14 cellular contexts compared by ENCODE assay signal in genomic region chr14:24427537-24428508, GRCh38. TPM values are rescaled to one million over a fixed set of nuclear protein-coding genes. Genes with fewer than 3 reads are reported as not detected.
DNase-seq lines count a peak whose midpoint lies in the region; ATAC-seq, FAIRE-seq and TF ChIP-seq lines count a peak whose summit lies in the region.
"Had no signal": no experiment of that assay in that cellular context is flagged by ENCODE, and none has a peak within 500 bp of the region (broad histone marks: within the 10 kb centered on the region; RNA-seq: fewer than 3 reads in every experiment).

No MANE protein-coding gene starts in this region.

- H3K27ac ChIP-seq in kidney (ENCODE audit: low read depth in 2 of 2, low read length in 2 of 2), result no peak overlapping the region

- TF ChIP-seq CTCF in progenitor cell of endocrine pancreas (IDR thresholded peaks at IDR 0.05; ENCODE audit: unreplicated experiment) (no peak), kidney (IDR thresholded peaks at IDR 0.05; ENCODE audit: borderline replicate concordance, extremely low read depth, insufficient read depth) (no peak)

- no peak for FAIRE-seq in kidney (lab: Jason Lieb, UNC)

- H3K36me3 Mint-ChIP-seq in T-helper 2 cell treated with Interferon-gamma antibody and Interleukin-4, amounts not matched to agents 5 μg/mL and 100 μg/mL, for 36 hours (ENCODE audit: low read depth), result peaks cover 14% of the 10 kb centered on the region
- peaks cover 3% of the 10 kb centered on the region for H3K36me3 Mint-ChIP-seq in T-helper 17 cell (ENCODE audit: low read depth)
- peaks cover 2% of the 10 kb centered on the region for H3K36me3 Mint-ChIP-seq in progenitor cell of endocrine pancreas (ENCODE audit: insufficient read depth)

- H3K4me3 ChIP-seq in kidney (ENCODE audit: low read length in 2 of 2), result no peak overlapping the region
- H3K4me3 ChIP-seq: skin epidermis, thyroid gland had no signal

- intact Hi-C loops in kidney (cut with DNase I), result loop anchor here (10.0 kb wide), 1 partner anchor 53 kb away; no protein-coding TSS in a partner anchor

- DNase-seq in T-helper 2 cell treated with Interferon-gamma antibody and Interleukin-4, amounts not matched to agents 5 μg/mL and 100 μg/mL, for 36 hours (ENCODE audit: low spot score), result no peak
- DNase-seq in T-helper 2 cell (no peak), T-helper 17 cell (no peak), islet precursor cell (peak; percentile 31), progenitor cell of endocrine pancreas (ENCODE audit: low spot score, unreplicated experiment) (no peak), kidney (no peak), RPMI8226 (no peak)
- DNase-seq: 8988T; activated T-cell treated with anti-CD3 and anti-CD28 coated beads, Interleukin-2, amount 50 U/mL, for 24 hours; NCI-H1105 treated with DMSO at 0.1 percent for 48 hours; NCI-H524; thyroid gland had no signal

- H3K9me3 ChIP-seq in T-helper 17 cell (ENCODE audit: control insufficient read depth, low read length, poor library complexity, severe bottlenecking) (no peaks in the 10 kb centered on the region), kidney (ENCODE audit: control insufficient read depth in 1 of 2, low read length in 2 of 2) (no peaks in the 10 kb centered on the region)
- H3K9me3 ChIP-seq: thyroid gland had no signal

- peak overlapping the region; percentile 82 for H3K27ac Mint-ChIP-seq in T-helper 2 cell treated with Interferon-gamma antibody and Interleukin-4, amounts not matched to agents 5 μg/mL and 100 μg/mL, for 36 hours
- H3K27ac Mint-ChIP-seq in T-helper 17 cell, result peak overlapping the region; percentile 92
- H3K27ac Mint-ChIP-seq in progenitor cell of endocrine pancreas, result peak overlapping the region; percentile 73

- peaks cover 15 to 30% of the 10 kb centered on the region in 2 donors for H3K4me1 ChIP-seq in kidney (ENCODE audit: control insufficient read depth in 1 of 2, insufficient read depth in 1 of 2, low read depth in 1 of 2, low read length in 2 of 2)

- peak overlapping the region; percentile 34 for H3K4me3 Mint-ChIP-seq in T-helper 2 cell treated with Interferon-gamma antibody and Interleukin-4, amounts not matched to agents 5 μg/mL and 100 μg/mL, for 36 hours
- H3K4me3 Mint-ChIP-seq in T-helper 17 cell, result peak overlapping the region; percentile 50
- H3K4me3 Mint-ChIP-seq in progenitor cell of endocrine pancreas (ENCODE audit: low read depth), result peak overlapping the region; percentile 46
- H3K4me3 Mint-ChIP-seq: activated T-cell treated with anti-CD3 and anti-CD28 coated beads, Interleukin-2, amount 50 U/mL, for 24 hours had no signal

- H3K9me3 Mint-ChIP-seq in T-helper 2 cell treated with Interferon-gamma antibody and Interleukin-4, amounts not matched to agents 5 μg/mL and 100 μg/mL, for 36 hours, result no peaks in the 10 kb centered on the region
- H3K9me3 Mint-ChIP-seq in progenitor cell of endocrine pancreas (ENCODE audit: low read depth), result no peaks in the 10 kb centered on the region
- H3K9me3 Mint-ChIP-seq: activated T-cell treated with anti-CD3 and anti-CD28 coated beads, Interleukin-2, amount 50 U/mL, for 24 hours had no signal

- no peaks in the 10 kb centered on the region for H3K27me3 Mint-ChIP-seq in T-helper 2 cell treated with Interferon-gamma antibody and Interleukin-4, amounts not matched to agents 5 μg/mL and 100 μg/mL, for 36 hours (ENCODE audit: low read depth)
- H3K27me3 Mint-ChIP-seq in T-helper 17 cell (no peaks in the 10 kb centered on the region), progenitor cell of endocrine pancreas (no peaks in the 10 kb centered on the region)
- H3K27me3 Mint-ChIP-seq: activated T-cell treated with anti-CD3 and anti-CD28 coated beads, Interleukin-2, amount 50 U/mL, for 24 hours had no signal

- H3K36me3 ChIP-seq in kidney (ENCODE audit: control insufficient read depth in 1 of 2, insufficient read depth in 2 of 2, low read length in 2 of 2), result peaks cover 5% of the 10 kb centered on the region in 2 donors

- H3K4me1 Mint-ChIP-seq in T-helper 2 cell treated with Interferon-gamma antibody and Interleukin-4, amounts not matched to agents 5 μg/mL and 100 μg/mL, for 36 hours (ENCODE audit: low read depth), result peaks cover 40% of the 10 kb centered on the region
- H3K4me1 Mint-ChIP-seq in T-helper 17 cell (peaks cover 41% of the 10 kb centered on the region), progenitor cell of endocrine pancreas (ENCODE audit: low read depth) (peaks cover 19% of the 10 kb centered on the region)

- no peak for ATAC-seq in T-helper 17 cell
- ATAC-seq in HG03025 (IDR thresholded peaks at IDR 0.05; ENCODE audit: low FRiP score, unreplicated experiment), result no peak

- no peak overlapping the region for H3K9ac ChIP-seq in kidney (ENCODE audit: low read length in 2 of 2)

RNA-seq across cellular contexts. Expression of gene CBLN3, which starts 1.6 kb away (rescaled TPM):
- total RNA-seq in T-helper 17 cell (1 to 10 TPM; 4.2 to 6.0 TPM), progenitor cell of endocrine pancreas (1.5 and 1.9 TPM in 2 replicates), kidney (1.3 TPM)
- polyA plus RNA-seq in kidney (ENCODE audit: insufficient read depth, low read depth, low replicate concordance), result 2.6 TPM

RNA-seq across cellular contexts. Expression of gene KHNYN, which starts 1.9 kb away (rescaled TPM):
- total RNA-seq in T-helper 17 cell (100 to 1,000 TPM; 118 to 128 TPM), progenitor cell of endocrine pancreas (74.3 and 77.4 TPM in 2 replicates), kidney (53.9 TPM)
- 9.7 TPM for polyA plus RNA-seq in kidney (ENCODE audit: insufficient read depth, low read depth, low replicate concordance)

RNA-seq across cellular contexts. Expression of gene SDR39U1, which starts 14.8 kb away (rescaled TPM):
- total RNA-seq in T-helper 17 cell, result 10 to 100 TPM; 64.3 to 82.6 TPM
- 68.1 and 68.2 TPM in 2 replicates for total RNA-seq in progenitor cell of endocrine pancreas
- total RNA-seq in kidney, result 62.3 TPM
- polyA plus RNA-seq in kidney (ENCODE audit: insufficient read depth, low read depth, low replicate concordance), result 97.8 TPM

RNA-seq across cellular contexts. Expression of gene NYNRIN, which starts 29.0 kb away (rescaled TPM):
- total RNA-seq in T-helper 17 cell, result under 1 TPM in 1 of 2 donors, not detected in 1; 0.22 TPM
- 38.3 and 40.0 TPM in 2 replicates for total RNA-seq in progenitor cell of endocrine pancreas
- 12.1 TPM for total RNA-seq in kidney
- 4.4 TPM for polyA plus RNA-seq in kidney (ENCODE audit: insufficient read depth, low read depth, low replicate concordance)

RNA-seq across cellular contexts. Expression of gene NFATC4, which starts 59.8 kb away (rescaled TPM):
- total RNA-seq in T-helper 17 cell (not detected), progenitor cell of endocrine pancreas (56.6 and 57.6 TPM in 2 replicates), kidney (45.3 TPM)
- 38.9 TPM for polyA plus RNA-seq in kidney (ENCODE audit: insufficient read depth, low read depth, low replicate concordance)
